Comparison of ENCODE assay signal across 9 cellular contexts in the genomic region with DNA sequence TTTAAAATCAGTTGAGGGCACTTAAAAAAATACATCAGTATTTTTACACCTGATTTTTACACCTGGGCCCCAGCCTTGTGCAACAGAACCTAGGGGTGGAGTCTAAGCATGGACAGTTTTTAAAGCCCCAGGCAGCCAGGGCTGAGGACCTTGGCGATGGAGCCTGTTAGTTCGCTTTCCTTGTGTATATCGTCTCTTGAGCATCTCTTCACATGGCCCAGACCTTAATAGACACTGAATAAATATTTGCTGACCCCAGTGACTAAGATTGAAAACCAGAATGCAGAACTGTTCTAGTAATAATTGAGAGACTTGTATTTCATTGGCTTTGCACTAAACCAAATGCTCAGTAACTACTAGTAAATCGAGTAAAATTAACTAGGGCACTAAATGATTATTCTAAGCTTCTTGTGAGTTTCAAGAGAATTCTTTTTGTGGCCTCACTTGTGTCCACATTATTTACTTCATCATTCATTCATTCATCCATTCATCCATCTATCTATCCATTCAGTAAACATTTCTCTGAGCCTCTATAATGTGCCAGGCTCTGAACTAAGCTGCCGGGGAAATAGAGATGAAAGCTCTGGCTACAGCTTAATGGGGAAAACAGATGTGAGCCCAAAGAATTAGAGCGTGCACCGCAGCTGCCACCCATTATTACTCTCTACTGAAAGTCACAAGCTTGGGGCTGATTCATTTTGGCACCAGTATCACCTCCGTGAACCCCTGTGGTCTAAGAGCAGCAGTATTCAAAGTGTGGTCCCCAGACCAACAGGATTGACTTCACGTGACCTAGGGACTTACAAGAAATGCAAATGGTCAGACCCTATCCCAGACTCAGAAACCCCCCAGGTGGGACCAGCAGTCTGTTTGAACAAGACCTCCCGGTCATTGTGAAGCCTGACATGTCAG. TPM values are rescaled to one million over a fixed set of nuclear protein-coding genes. Genes with fewer than 3 reads are reported as not detected.
A peak's percentile ranks its signal among the peaks of the same experiment; 100 is the strongest.
DNase-seq lines count a peak whose midpoint lies in the region; ATAC-seq and TF ChIP-seq lines count a peak whose summit lies in the region.
"Had no signal": no experiment of that assay in that cellular context is flagged by ENCODE, and none has a peak within 500 bp of the region (broad histone marks: within the 10 kb centered on the region; RNA-seq: fewer than 3 reads in every experiment).

No MANE protein-coding gene starts in this region.

- peak overlapping the region; percentile 97 for H3K27ac ChIP-seq in RWPE2 (ENCODE audit: poor library complexity, severe bottlenecking)
- H3K27ac ChIP-seq in transverse colon: no peak overlapping the region

- no peak for TF ChIP-seq POLR2A in transverse colon (IDR thresholded peaks at IDR 0.05)

- no peak overlapping the region for H3K4me3 Mint-ChIP-seq in osteocyte (ENCODE audit: unreplicated experiment)
- H3K4me3 Mint-ChIP-seq: CD4-positive, CD25-positive, alpha-beta regulatory T cell had no signal

- intact Hi-C loops in transverse colon (cut with DNase I; ENCODE audit: low total_unique reads): loop anchor here (10.0 kb wide), 1 partner anchor 724 kb away; a partner anchor contains a TSS

- H3K9me3 ChIP-seq in RWPE2 (ENCODE audit: severe bottlenecking) (no peaks in the 10 kb centered on the region), transverse colon (no peaks in the 10 kb centered on the region)

- H3K36me3 ChIP-seq in RWPE2 (ENCODE audit: low read depth) (no peaks in the 10 kb centered on the region), transverse colon (no peaks in the 10 kb centered on the region)

- no peak overlapping the region for H3K27ac Mint-ChIP-seq in osteocyte (ENCODE audit: unreplicated experiment)

- 56 to 66% methylated on average over 1 to 10 of the region's 10 CpGs for WGBS in transverse colon (ENCODE audit: low coverage in 1 of 2), 2 donors

- H3K4me1 ChIP-seq in RWPE2 (ENCODE audit: insufficient read depth, poor library complexity, severe bottlenecking) (peaks cover 19% of the 10 kb centered on the region), transverse colon (no peaks in the 10 kb centered on the region)

- H3K27me3 ChIP-seq in RWPE2 (ENCODE audit: insufficient read depth, poor library complexity, severe bottlenecking) (no peaks in the 10 kb centered on the region), transverse colon (no peaks in the 10 kb centered on the region)

- no peaks in the 10 kb centered on the region for H3K36me3 Mint-ChIP-seq in osteocyte (ENCODE audit: unreplicated experiment)
- H3K36me3 Mint-ChIP-seq: CD4-positive, CD25-positive, alpha-beta regulatory T cell had no signal

- H3K9me3 Mint-ChIP-seq in osteocyte (ENCODE audit: unreplicated experiment): no peaks in the 10 kb centered on the region

- TF ChIP-seq CTCF in RWPE2 (IDR thresholded peaks at IDR 0.05; ENCODE audit: poor library complexity, severe bottlenecking) (no peak), transverse colon (IDR thresholded peaks at IDR 0.05) (no peak), osteocyte (IDR thresholded peaks at IDR 0.05) (no peak)

- ATAC-seq in HG02610 (IDR thresholded peaks at IDR 0.05; ENCODE audit: unreplicated experiment) (peak; percentile 70), RWPE2 (ENCODE audit: low read depth) (no peak)

- no peak overlapping the region for H3K4me3 ChIP-seq in RWPE2 (ENCODE audit: severe bottlenecking)
- H3K4me3 ChIP-seq in transverse colon: no peak overlapping the region

- DNase-seq in activated CD4-positive, alpha-beta T cell treated with anti-CD3 and anti-CD28 coated beads, Interleukin-2, amount 50 U/mL, for 48 hours: peak; percentile 49 to 56
- DNase-seq in activated CD4-positive, alpha-beta T cell treated with anti-CD3 and anti-CD28 coated beads, Interleukin-2, amount 50 U/mL, for 1 hour: no peak
- DNase-seq in RWPE2 (ENCODE audit: low spot score): no peak
- DNase-seq in stimulated activated CD8-positive, alpha-beta memory T cell treated with anti-CD3 and anti-CD28 coated beads, Interleukin-15, amount 100 ng/mL, for 48 hours (ENCODE audit: low read depth in 2 of 2): peak; percentile 16 to 53
- DNase-seq in transverse colon: no peak
- DNase-seq in osteocyte (ENCODE audit: extremely low spot score, unreplicated experiment): no peak
- DNase-seq in NCI-H2107 (lab: John Stamatoyannopoulos, UW): no peak

- peaks cover 4% of the 10 kb centered on the region for H3K4me1 Mint-ChIP-seq in osteocyte (ENCODE audit: unreplicated experiment)

- H3K27me3 Mint-ChIP-seq in osteocyte (ENCODE audit: unreplicated experiment): no peaks in the 10 kb centered on the region

- in situ Hi-C loops in transverse colon (cut with MboI; ENCODE audit: low pct_ligation_motif_present in 1 of 4, low pct_unique_long_range_greater_than_20kb in 1 of 4, low sequenced_read_pairs in 3 of 4): no loop called here

- no peak for TF ChIP-seq EP300 in transverse colon (IDR thresholded peaks at IDR 0.05; ENCODE audit: low read depth)

RNA-seq across cellular contexts. Expression of a gene that starts 30.7 kb away (rescaled TPM):
- total RNA-seq in transverse colon (1 to 10 TPM in 3 of 4 donors, under 1 TPM in 1; 0.75 to 6.8 (median 6.3) TPM), osteocyte (10.0 and 11.8 TPM in 2 replicates)

Comparison
In these comparisons a context has a peak if more than half of its experiments do, and no peak if none do; other contexts are left out.
1. DNase-seq: peak in activated CD4-positive, alpha-beta T cell treated with anti-CD3 and anti-CD28 coated beads, Interleukin-2, amount 50 U/mL, for 48 hours (2 of 2) and stimulated activated CD8-positive, alpha-beta memory T cell treated with anti-CD3 and anti-CD28 coated beads, Interleukin-15, amount 100 ng/mL, for 48 hours (2 of 2); none in activated CD4-positive, alpha-beta T cell treated with anti-CD3 and anti-CD28 coated beads, Interleukin-2, amount 50 U/mL, for 1 hour (single experiment), RWPE2 (single experiment), transverse colon (single experiment), osteocyte (single experiment) and NCI-H2107 (single experiment).